Comparison of ENCODE assay signal across 2 cellular contexts in the genomic region with DNA sequence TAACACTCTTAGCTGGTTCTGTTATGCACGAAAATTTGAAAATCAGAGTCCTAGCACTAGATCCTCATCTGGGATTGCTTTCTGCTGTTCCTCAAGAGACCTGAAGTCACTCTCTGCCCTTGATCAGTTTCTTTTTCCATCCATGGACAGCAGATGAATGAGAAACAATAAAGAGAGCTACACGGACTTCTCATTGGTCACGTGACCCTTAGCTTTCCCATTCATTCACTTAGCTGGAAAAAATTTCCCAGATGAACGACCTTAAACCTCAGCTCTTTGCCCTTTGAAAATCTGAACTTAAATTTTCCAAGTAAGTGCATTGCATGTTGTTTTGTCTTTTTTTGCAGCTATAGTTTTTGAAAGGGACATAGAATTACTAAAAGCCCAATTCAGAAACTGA.
A peak's percentile ranks its signal among the peaks of the same experiment; 100 is the strongest.
TF ChIP-seq lines count a peak whose summit lies in the region.

No MANE protein-coding gene starts in this region.

TF ChIP-seq in IMR-90, 13 proteins besides CTCF, POLR2A, EP300 and RAD21:
- TF ChIP-seq, protein P1, sequence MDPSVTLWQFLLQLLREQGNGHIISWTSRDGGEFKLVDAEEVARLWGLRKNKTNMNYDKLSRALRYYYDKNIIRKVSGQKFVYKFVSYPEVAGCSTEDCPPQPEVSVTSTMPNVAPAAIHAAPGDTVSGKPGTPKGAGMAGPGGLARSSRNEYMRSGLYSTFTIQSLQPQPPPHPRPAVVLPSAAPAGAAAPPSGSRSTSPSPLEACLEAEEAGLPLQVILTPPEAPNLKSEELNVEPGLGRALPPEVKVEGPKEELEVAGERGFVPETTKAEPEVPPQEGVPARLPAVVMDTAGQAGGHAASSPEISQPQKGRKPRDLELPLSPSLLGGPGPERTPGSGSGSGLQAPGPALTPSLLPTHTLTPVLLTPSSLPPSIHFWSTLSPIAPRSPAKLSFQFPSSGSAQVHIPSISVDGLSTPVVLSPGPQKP (IDR thresholded peaks at IDR 0.05; ENCODE audit: borderline replicate concordance, low read depth, low read length) = no peak
- TF ChIP-seq, protein P2, sequence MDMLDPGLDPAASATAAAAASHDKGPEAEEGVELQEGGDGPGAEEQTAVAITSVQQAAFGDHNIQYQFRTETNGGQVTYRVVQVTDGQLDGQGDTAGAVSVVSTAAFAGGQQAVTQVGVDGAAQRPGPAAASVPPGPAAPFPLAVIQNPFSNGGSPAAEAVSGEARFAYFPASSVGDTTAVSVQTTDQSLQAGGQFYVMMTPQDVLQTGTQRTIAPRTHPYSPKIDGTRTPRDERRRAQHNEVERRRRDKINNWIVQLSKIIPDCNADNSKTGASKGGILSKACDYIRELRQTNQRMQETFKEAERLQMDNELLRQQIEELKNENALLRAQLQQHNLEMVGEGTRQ (IDR thresholded peaks at IDR 0.05; ENCODE audit: low read depth, low read length) = peak; percentile 66

TF ChIP-seq in GM12878, 131 proteins besides CTCF, POLR2A, EP300 and RAD21:
- TF ChIP-seq, protein P3, sequence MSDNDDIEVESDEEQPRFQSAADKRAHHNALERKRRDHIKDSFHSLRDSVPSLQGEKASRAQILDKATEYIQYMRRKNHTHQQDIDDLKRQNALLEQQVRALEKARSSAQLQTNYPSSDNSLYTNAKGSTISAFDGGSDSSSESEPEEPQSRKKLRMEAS (IDR thresholded peaks at IDR 0.05; ENCODE audit: low read depth, low read length) = no peak
- TF ChIP-seq, protein P4, sequence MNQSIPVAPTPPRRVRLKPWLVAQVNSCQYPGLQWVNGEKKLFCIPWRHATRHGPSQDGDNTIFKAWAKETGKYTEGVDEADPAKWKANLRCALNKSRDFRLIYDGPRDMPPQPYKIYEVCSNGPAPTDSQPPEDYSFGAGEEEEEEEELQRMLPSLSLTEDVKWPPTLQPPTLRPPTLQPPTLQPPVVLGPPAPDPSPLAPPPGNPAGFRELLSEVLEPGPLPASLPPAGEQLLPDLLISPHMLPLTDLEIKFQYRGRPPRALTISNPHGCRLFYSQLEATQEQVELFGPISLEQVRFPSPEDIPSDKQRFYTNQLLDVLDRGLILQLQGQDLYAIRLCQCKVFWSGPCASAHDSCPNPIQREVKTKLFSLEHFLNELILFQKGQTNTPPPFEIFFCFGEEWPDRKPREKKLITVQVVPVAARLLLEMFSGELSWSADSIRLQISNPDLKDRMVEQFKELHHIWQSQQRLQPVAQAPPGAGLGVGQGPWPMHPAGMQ (IDR thresholded peaks at IDR 0.05; ENCODE audit: borderline replicate concordance) = no peak
- peak; percentile 83 for TF ChIP-seq RAD51 (IDR thresholded peaks at IDR 0.05)
- TF ChIP-seq SMAD5 (IDR thresholded peaks at IDR 0.05; ENCODE audit: low read depth) = no peak
- peak in 1 of 2 experiments; percentile 16; a peak in 1 of 4 replicates for TF ChIP-seq BHLHE40 (IDR thresholded peaks at IDR 0.05; ENCODE audit: borderline replicate concordance in 1 of 2, low read depth in 2 of 2, low read length in 1 of 2)
